Comparison of ENCODE assay signal across 13 cellular contexts in genomic region chr12:116187158-116187511, GRCh38.
A peak's percentile ranks its signal among the peaks of the same experiment; 100 is the strongest.
DNase-seq lines count a peak whose midpoint lies in the region; ATAC-seq and TF ChIP-seq lines count a peak whose summit lies in the region.
"Had no signal": no experiment of that assay in that cellular context is flagged by ENCODE, and none has a peak within 500 bp of the region (broad histone marks: within the 10 kb centered on the region; RNA-seq: fewer than 3 reads in every experiment).

No MANE protein-coding gene starts in this region.

- H3K27ac Mint-ChIP-seq in activated T-cell treated with anti-CD3 and anti-CD28 coated beads, Interleukin-2, amount 50 U/mL, for 72 hours: peak overlapping the region; percentile 68
- H3K27ac Mint-ChIP-seq in activated CD8-positive, alpha-beta T cell treated with anti-CD3 and anti-CD28 coated beads, Interleukin-2, amount 10 ng/mL, durations not matched to agents 7 days and 5 days: no peak overlapping the region
- H3K27ac Mint-ChIP-seq in stimulated activated memory B cell treated with anti-CD40 and anti-IgM and Interleukin-4, amounts not matched to agents 10 μg/mL and 1 μg/mL and 100 μg/mL, for 72 hours: peak overlapping the region; percentile 12
- H3K27ac Mint-ChIP-seq: stimulated activated naive B cell treated with anti-CD40 and anti-IgM and Interleukin-4, amounts not matched to agents 10 μg/mL and 1 μg/mL and 100 μg/mL, for 72 hours had no signal

- H3K27me3 ChIP-seq in left lung (no peaks in the 10 kb centered on the region), PC-3 (ENCODE audit: low read length) (no peaks in the 10 kb centered on the region), H7 (ENCODE audit: control insufficient read depth, insufficient read depth, low read length) (no peaks in the 10 kb centered on the region), brain microvascular endothelial cell (replicated peaks) (no peaks in the 10 kb centered on the region)
- H3K27me3 ChIP-seq: body of pancreas had no signal

- intact Hi-C loops in left lung (cut with DNase I) (no loop called here), PC-3 (cut with micrococcal nuclease) (no loop called here)

- peak; percentile 33 to 50 for ATAC-seq in activated T-cell treated with anti-CD3 and anti-CD28 coated beads, Interleukin-2, amount 50 U/mL, for 72 hours (replicated peaks in 1 of 2)
- ATAC-seq in activated T-cell treated with anti-CD3 and anti-CD28 coated beads, Interleukin-2, amount 50 U/mL, for 4 hours: no peak
- ATAC-seq in activated CD8-positive, alpha-beta T cell treated with anti-CD3 and anti-CD28 coated beads, Interleukin-2, amount 10 ng/mL, durations not matched to agents 7 days and 5 days: peak; percentile 52
- ATAC-seq in left lung: peak; percentile 25
- no peak for ATAC-seq in stimulated activated memory B cell treated with anti-CD40 and anti-IgM and Interleukin-4, amounts not matched to agents 10 μg/mL and 1 μg/mL and 100 μg/mL, for 72 hours
- ATAC-seq in PC-3: no peak
- ATAC-seq: body of pancreas; stimulated activated naive B cell treated with anti-CD40 and anti-IgM and Interleukin-4, amounts not matched to agents 10 μg/mL and 1 μg/mL and 100 μg/mL, for 72 hours had no signal

- H2AFZ ChIP-seq in PC-3 (ENCODE audit: low read length): no peak overlapping the region

- TF ChIP-seq CTCF in left lung (IDR thresholded peaks at IDR 0.05) (no peak), PC-3 (conservative IDR thresholded peaks at IDR 0.05; ENCODE audit: low read depth, low read length) (no peak), brain microvascular endothelial cell (IDR thresholded peaks at IDR 0.05; ENCODE audit: low read depth, low read length, missing control alignments) (no peak)

- no peaks in the 10 kb centered on the region for H3K27me3 Mint-ChIP-seq in activated T-cell treated with anti-CD3 and anti-CD28 coated beads, Interleukin-2, amount 50 U/mL, for 72 hours (ENCODE audit: low read depth)
- no peaks in the 10 kb centered on the region for H3K27me3 Mint-ChIP-seq in activated T-cell treated with anti-CD3 and anti-CD28 coated beads, Interleukin-2, amount 50 U/mL, for 4 hours (ENCODE audit: low read depth)
- no peaks in the 10 kb centered on the region for H3K27me3 Mint-ChIP-seq in activated CD8-positive, alpha-beta T cell treated with anti-CD3 and anti-CD28 coated beads, Interleukin-2, amount 10 ng/mL, durations not matched to agents 7 days and 5 days (ENCODE audit: low read depth)
- no peaks in the 10 kb centered on the region for H3K27me3 Mint-ChIP-seq in stimulated activated memory B cell treated with anti-CD40 and anti-IgM and Interleukin-4, amounts not matched to agents 10 μg/mL and 1 μg/mL and 100 μg/mL, for 72 hours
- H3K27me3 Mint-ChIP-seq: stimulated activated naive B cell treated with anti-CD40 and anti-IgM and Interleukin-4, amounts not matched to agents 10 μg/mL and 1 μg/mL and 100 μg/mL, for 72 hours had no signal

- peaks cover 99% of the 10 kb centered on the region for H3K79me2 ChIP-seq in PC-3 (ENCODE audit: low read length)

- DNase-seq in activated T-cell treated with anti-CD3 and anti-CD28 coated beads, Interleukin-2, amount 50 U/mL, for 72 hours: no peak
- no peak for DNase-seq in activated T-cell treated with anti-CD3 and anti-CD28 coated beads, Interleukin-2, amount 50 U/mL, for 4 hours
- DNase-seq in activated CD8-positive, alpha-beta T cell treated with anti-CD3 and anti-CD28 coated beads, Interleukin-2, amount 10 ng/mL, durations not matched to agents 7 days and 5 days: no peak
- DNase-seq in left lung: no peak
- DNase-seq in PC-3: no peak
- no peak for DNase-seq in H7
- no peak for DNase-seq in brain microvascular endothelial cell
- DNase-seq: body of pancreas; DMS79; hippocampal formation; stimulated activated naive B cell treated with anti-CD40 and anti-IgM and Interleukin-4, amounts not matched to agents 10 μg/mL and 1 μg/mL and 100 μg/mL, for 72 hours had no signal

- in situ Hi-C loops in brain microvascular endothelial cell (cut with HindIII; ENCODE audit: low pct_ligation_motif_present, low sequenced_read_pairs): no loop called here

- no peak overlapping the region for H3K9ac ChIP-seq in PC-3 (ENCODE audit: low read length)

- POLR2A ChIA-PET in activated CD8-positive, alpha-beta T cell treated with anti-CD3 and anti-CD28 coated beads, Interleukin-2, amount 10 ng/mL, durations not matched to agents 7 days and 5 days (lab: Charles Lee): interaction anchor here (0.9 to 1.1 kb wide), 2 partner anchors 11 to 15 kb away, joined by 3 read pairs; no protein-coding TSS in a partner anchor
- POLR2A ChIA-PET in PC-3 (lab: Charles Lee; ENCODE audit: unreplicated experiment): no interaction called here

- peaks cover 56% of the 10 kb centered on the region for H4K20me1 ChIP-seq in PC-3 (ENCODE audit: low read length)

- no peaks in the 10 kb centered on the region for H3K9me3 ChIP-seq in left lung
- H3K9me3 ChIP-seq in PC-3 (ENCODE audit: low read length): no peaks in the 10 kb centered on the region
- H3K9me3 ChIP-seq: body of pancreas had no signal

- no TSS peak for BruUV-seq in PC-3 (replicated peaks; lab: Mats Ljungman, UMichigan)

- H3K4me1 ChIP-seq in left lung: peaks cover 18 to 85% of the 10 kb centered on the region in 2 donors
- H3K4me1 ChIP-seq in PC-3 (ENCODE audit: insufficient read depth, low read length): no peaks in the 10 kb centered on the region

- no peaks in the 10 kb centered on the region for H3K9me3 Mint-ChIP-seq in activated T-cell treated with anti-CD3 and anti-CD28 coated beads, Interleukin-2, amount 50 U/mL, for 72 hours
- H3K9me3 Mint-ChIP-seq in activated T-cell treated with anti-CD3 and anti-CD28 coated beads, Interleukin-2, amount 50 U/mL, for 4 hours: no peaks in the 10 kb centered on the region
- no peaks in the 10 kb centered on the region for H3K9me3 Mint-ChIP-seq in activated CD8-positive, alpha-beta T cell treated with anti-CD3 and anti-CD28 coated beads, Interleukin-2, amount 10 ng/mL, durations not matched to agents 7 days and 5 days (ENCODE audit: insufficient read depth)
- no peaks in the 10 kb centered on the region for H3K9me3 Mint-ChIP-seq in stimulated activated memory B cell treated with anti-CD40 and anti-IgM and Interleukin-4, amounts not matched to agents 10 μg/mL and 1 μg/mL and 100 μg/mL, for 72 hours
- H3K9me3 Mint-ChIP-seq: stimulated activated naive B cell treated with anti-CD40 and anti-IgM and Interleukin-4, amounts not matched to agents 10 μg/mL and 1 μg/mL and 100 μg/mL, for 72 hours had no signal

- no peaks in the 10 kb centered on the region for H3F3A ChIP-seq in PC-3 (ENCODE audit: low read length, unreplicated experiment)

- no peaks in the 10 kb centered on the region for H3K36me3 ChIP-seq in left lung
- no peaks in the 10 kb centered on the region for H3K36me3 ChIP-seq in PC-3 (ENCODE audit: low read depth, low read length)
- no peaks in the 10 kb centered on the region for H3K36me3 ChIP-seq in H7 (replicated peaks; ENCODE audit: control insufficient read depth, insufficient read depth, low read length)
- no peaks in the 10 kb centered on the region for H3K36me3 ChIP-seq in brain microvascular endothelial cell (replicated peaks)

- H3K36me3 Mint-ChIP-seq in activated T-cell treated with anti-CD3 and anti-CD28 coated beads, Interleukin-2, amount 50 U/mL, for 72 hours (ENCODE audit: insufficient read depth in 2 of 2): peaks cover 0 to 2% of the 10 kb centered on the region in 2 donors
- no peaks in the 10 kb centered on the region for H3K36me3 Mint-ChIP-seq in activated T-cell treated with anti-CD3 and anti-CD28 coated beads, Interleukin-2, amount 50 U/mL, for 4 hours (ENCODE audit: insufficient read depth)
- peaks cover 3% of the 10 kb centered on the region for H3K36me3 Mint-ChIP-seq in activated CD8-positive, alpha-beta T cell treated with anti-CD3 and anti-CD28 coated beads, Interleukin-2, amount 10 ng/mL, durations not matched to agents 7 days and 5 days (ENCODE audit: low read depth)
- no peaks in the 10 kb centered on the region for H3K36me3 Mint-ChIP-seq in stimulated activated memory B cell treated with anti-CD40 and anti-IgM and Interleukin-4, amounts not matched to agents 10 μg/mL and 1 μg/mL and 100 μg/mL, for 72 hours

- peak overlapping the region in 1 of 2 donors; percentile 74 for H3K27ac ChIP-seq in left lung
- H3K27ac ChIP-seq in PC-3 (ENCODE audit: low read length): no peak overlapping the region
- H3K27ac ChIP-seq in brain microvascular endothelial cell: no peak overlapping the region
- H3K27ac ChIP-seq: body of pancreas, RWPE1 had no signal

- CTCF ChIA-PET in activated CD8-positive, alpha-beta T cell treated with anti-CD3 and anti-CD28 coated beads, Interleukin-2, amount 10 ng/mL, durations not matched to agents 7 days and 5 days (lab: Charles Lee): interaction anchor here (0.8 to 1.7 kb wide), 3 partner anchors 11 to 126 kb away, joined by 3 to 8 read pairs (median 3); no protein-coding TSS in a partner anchor
- CTCF ChIA-PET in PC-3 (lab: Charles Lee): no interaction called here

- peak overlapping the region; percentile 31 to 52 for H3K4me3 Mint-ChIP-seq in activated T-cell treated with anti-CD3 and anti-CD28 coated beads, Interleukin-2, amount 50 U/mL, for 72 hours
- H3K4me3 Mint-ChIP-seq in activated T-cell treated with anti-CD3 and anti-CD28 coated beads, Interleukin-2, amount 50 U/mL, for 4 hours: no peak overlapping the region
- no peak overlapping the region for H3K4me3 Mint-ChIP-seq in activated CD8-positive, alpha-beta T cell treated with anti-CD3 and anti-CD28 coated beads, Interleukin-2, amount 10 ng/mL, durations not matched to agents 7 days and 5 days
- no peak overlapping the region for H3K4me3 Mint-ChIP-seq in stimulated activated memory B cell treated with anti-CD40 and anti-IgM and Interleukin-4, amounts not matched to agents 10 μg/mL and 1 μg/mL and 100 μg/mL, for 72 hours
- H3K4me3 Mint-ChIP-seq: stimulated activated naive B cell treated with anti-CD40 and anti-IgM and Interleukin-4, amounts not matched to agents 10 μg/mL and 1 μg/mL and 100 μg/mL, for 72 hours had no signal

- no peak overlapping the region for H3K4me2 ChIP-seq in PC-3 (ENCODE audit: low read length)

- H3K4me3 ChIP-seq in left lung (no peak overlapping the region), PC-3 (ENCODE audit: low read length) (no peak overlapping the region), H7 (ENCODE audit: insufficient read depth, low read depth, low read length) (no peak overlapping the region), brain microvascular endothelial cell (ENCODE audit: low read depth, low read length) (no peak overlapping the region)
- H3K4me3 ChIP-seq: body of pancreas had no signal

- peaks cover 74% of the 10 kb centered on the region for H3K4me1 Mint-ChIP-seq in activated T-cell treated with anti-CD3 and anti-CD28 coated beads, Interleukin-2, amount 50 U/mL, for 72 hours (ENCODE audit: low read depth)
- peaks cover 74% of the 10 kb centered on the region for H3K4me1 Mint-ChIP-seq in activated T-cell treated with anti-CD3 and anti-CD28 coated beads, Interleukin-2, amount 50 U/mL, for 4 hours (ENCODE audit: low read depth)
- H3K4me1 Mint-ChIP-seq in activated CD8-positive, alpha-beta T cell treated with anti-CD3 and anti-CD28 coated beads, Interleukin-2, amount 10 ng/mL, durations not matched to agents 7 days and 5 days (ENCODE audit: low read depth): peaks cover 63% of the 10 kb centered on the region
- peaks cover 51% of the 10 kb centered on the region for H3K4me1 Mint-ChIP-seq in stimulated activated memory B cell treated with anti-CD40 and anti-IgM and Interleukin-4, amounts not matched to agents 10 μg/mL and 1 μg/mL and 100 μg/mL, for 72 hours

- H3K9me2 ChIP-seq in PC-3 (replicated peaks; ENCODE audit: low read length): no peaks in the 10 kb centered on the region

Comparison
In these comparisons a context has a peak if more than half of its experiments do, and no peak if none do; other contexts are left out.
1. ATAC-seq: peak in activated T-cell treated with anti-CD3 and anti-CD28 coated beads, Interleukin-2, amount 50 U/mL, for 72 hours (2 of 2), activated CD8-positive, alpha-beta T cell treated with anti-CD3 and anti-CD28 coated beads, Interleukin-2, amount 10 ng/mL, durations not matched to agents 7 days and 5 days (single experiment) and left lung (single experiment); none in activated T-cell treated with anti-CD3 and anti-CD28 coated beads, Interleukin-2, amount 50 U/mL, for 4 hours (0 of 2), stimulated activated memory B cell treated with anti-CD40 and anti-IgM and Interleukin-4, amounts not matched to agents 10 μg/mL and 1 μg/mL and 100 μg/mL, for 72 hours (single experiment) and PC-3 (single experiment).
2. H3K4me3 Mint-ChIP-seq: peak in activated T-cell treated with anti-CD3 and anti-CD28 coated beads, Interleukin-2, amount 50 U/mL, for 72 hours (2 of 2); none in activated T-cell treated with anti-CD3 and anti-CD28 coated beads, Interleukin-2, amount 50 U/mL, for 4 hours (single experiment), activated CD8-positive, alpha-beta T cell treated with anti-CD3 and anti-CD28 coated beads, Interleukin-2, amount 10 ng/mL, durations not matched to agents 7 days and 5 days (single experiment) and stimulated activated memory B cell treated with anti-CD40 and anti-IgM and Interleukin-4, amounts not matched to agents 10 μg/mL and 1 μg/mL and 100 μg/mL, for 72 hours (single experiment).